In genomic region chr13:97460004-97460756, GRCh38 we compare ENCODE assay signal across 9 cellular contexts. TPM values are rescaled to one million over a fixed set of nuclear protein-coding genes. Genes with fewer than 3 reads are reported as not detected.
DNase-seq lines count a peak whose midpoint lies in the region; ATAC-seq and TF ChIP-seq lines count a peak whose summit lies in the region.
"Had no signal": no experiment of that assay in that cellular context is flagged by ENCODE, and none has a peak within 500 bp of the region (broad histone marks: within the 10 kb centered on the region; RNA-seq: fewer than 3 reads in every experiment).

No MANE protein-coding gene starts in this region.

- in situ Hi-C loops in HAP-1 (cut with MboI; ENCODE audit: low sequenced_read_pairs) = no loop called here

- TF ChIP-seq POLR2A in testis (IDR thresholded peaks at IDR 0.05) = no peak

- no peaks in the 10 kb centered on the region for H3K27me3 ChIP-seq in HAP-1 (ENCODE audit: low read depth)
- H3K27me3 ChIP-seq in testis = no peaks in the 10 kb centered on the region
- H3K27me3 ChIP-seq: gastrocnemius medialis had no signal

- peak overlapping the region; percentile 40; the same call in 1 of the 2 replicates for H3K4me3 ChIP-seq in GM08714 (ENCODE audit: low read length)
- H3K4me3 ChIP-seq in HAP-1 = no peak overlapping the region
- H3K4me3 ChIP-seq in testis = no peak overlapping the region
- H3K4me3 ChIP-seq: gastrocnemius medialis had no signal

- H3K9me3 ChIP-seq in HAP-1 (no peaks in the 10 kb centered on the region), testis (no peaks in the 10 kb centered on the region)
- H3K9me3 ChIP-seq: gastrocnemius medialis had no signal

- H3K36me3 ChIP-seq in HAP-1 (replicated peaks) = 0 out of 2 replicates have a peak, but pooled peaks cover 6% of the 10 kb centered on the region
- no peaks in the 10 kb centered on the region for H3K36me3 ChIP-seq in testis (ENCODE audit: low read depth, missing control alignments)

- intact Hi-C loops in testis (cut with DNase I; ENCODE audit: low total_unique reads) = no loop called here

- H3K27ac ChIP-seq in testis = no peak overlapping the region

- TF ChIP-seq CTCF in testis (IDR thresholded peaks at IDR 0.05) = no peak

- H3K4me1 ChIP-seq in HAP-1 = peaks cover 5% of the 10 kb centered on the region
- no peaks in the 10 kb centered on the region for H3K4me1 ChIP-seq in testis

- WGBS in testis, 2 donors = 62 to 72% methylated on average over 6 of the region's 6 CpGs

- peak; percentile 93 for ATAC-seq in GM19455 (IDR thresholded peaks at IDR 0.05; ENCODE audit: unreplicated experiment)
- peak; percentile 95 for ATAC-seq in HG03354 (IDR thresholded peaks at IDR 0.05; ENCODE audit: poor library complexity, severe bottlenecking, unreplicated experiment)

- DNase-seq in fibroblast of the conjunctiva (ENCODE audit: low read depth) (peak; percentile 30), foreskin melanocyte (no peak), HAP-1 (ENCODE audit: low spot score in 2 of 2) (no peak), HCEC 1CT (no peak), testis (no peak)
- DNase-seq: gastrocnemius medialis had no signal

RNA-seq across cellular contexts. Expression of gene RAP2A, which starts 26.2 kb away (rescaled TPM):
- 10 to 100 TPM; 10.6 to 11.5 TPM for total RNA-seq in testis
- 9.1 TPM for polyA plus RNA-seq in testis (ENCODE audit: insufficient read depth, low read depth, low replicate concordance)
